8 cellular contexts compared by ENCODE assay signal in genomic region chr11:47426062-47426956, GRCh38. TPM values are rescaled to one million over a fixed set of nuclear protein-coding genes. Genes with fewer than 3 reads are reported as not detected.
DNase-seq lines count a peak whose midpoint lies in the region; ATAC-seq, FAIRE-seq and TF ChIP-seq lines count a peak whose summit lies in the region.

PSMC3 (minus strand) TSS chr11:47426439; CDS start chr11:47426279, 160 bp downstream.

- peak; percentile 89 for ATAC-seq in HG02852 (IDR thresholded peaks at IDR 0.05; ENCODE audit: unreplicated experiment)
- peak; percentile 99 for ATAC-seq in upper lobe of left lung (ENCODE audit: low FRiP score in 2 of 2)

- intact Hi-C loops in adrenal gland (cut with DNase I): no loop called here
- intact Hi-C loops in cardiac septum (cut with DNase I): loop anchor here (2.0 kb wide), 1 partner anchor 18 kb away; the partner anchor contains the start of gene SLC39A13
- intact Hi-C loops in posterior cingulate gyrus (cut with DNase I): loop anchor here (10.0 kb wide), 1 partner anchor 148 kb away; the partner anchor contains the start of genes KBTBD4 and NDUFS3

- H3K4me3 ChIP-seq in adrenal gland: peak within 1 kb of the TSS; percentile 85 to 99 (median 94)
- H3K4me3 ChIP-seq in upper lobe of left lung: peak within 1 kb of the TSS; percentile 56 to 94 (median 82)

- H3K27me3 ChIP-seq in adrenal gland: no peaks in the 10 kb centered on the region
- no peaks in the 10 kb centered on the region for H3K27me3 ChIP-seq in upper lobe of left lung

- H3K36me3 ChIP-seq in adrenal gland (replicated peaks in 1 of 2) (peaks cover 0 to 32% of the 10 kb centered on the region in 2 donors), upper lobe of left lung (peaks cover 20 to 35% (median 28%) of the 10 kb centered on the region in 4 donors)

- H3K9me3 ChIP-seq in adrenal gland (replicated peaks in 1 of 3) (no peaks in the 10 kb centered on the region), upper lobe of left lung (no peaks in the 10 kb centered on the region)

- H3K27ac ChIP-seq in adrenal gland: peak within 1 kb of the TSS; percentile 71 to 90 (median 86)
- H3K27ac ChIP-seq in upper lobe of left lung: peak within 1 kb of the TSS; percentile 85 to 94 (median 93)

- no peak for TF ChIP-seq EP300 in upper lobe of left lung (IDR thresholded peaks at IDR 0.05)

- TF ChIP-seq POLR2A in GM12892 (IDR thresholded peaks at IDR 0.05; ENCODE audit: low read depth, low read length) (peak; percentile 94), adrenal gland (IDR thresholded peaks at IDR 0.05) (peak; percentile 62 to 94), upper lobe of left lung (IDR thresholded peaks at IDR 0.05) (peak in 3 of 4 donors; percentile 43 to 73 (median 52))

- TF ChIP-seq CTCF in adrenal gland (IDR thresholded peaks at IDR 0.05) (no peak), upper lobe of left lung (IDR thresholded peaks at IDR 0.05) (no peak)

- FAIRE-seq in GM12892 (lab: Jason Lieb, UNC): peak; percentile 100

- WGBS in adrenal gland, 4 donors: 0 to 1% (median 0%) methylated on average over 44 to 62 of the region's 62 CpGs
- WGBS in upper lobe of left lung, 2 donors: 1% methylated on average over 44 to 60 of the region's 62 CpGs

- DNase-seq in GM12892 (ENCODE audit: insufficient read length): peak; percentile 95
- peak; percentile 98 for DNase-seq in NCI-H146 (lab: John Stamatoyannopoulos, UW)
- peak; percentile 94 to 97 (median 96) for DNase-seq in T-helper 1 cell
- peak; percentile 98 to 99 (median 99) for DNase-seq in adrenal gland
- DNase-seq in cardiac septum (ENCODE audit: low spot score): peak; percentile 99
- peak; percentile 95 to 100 (median 98) for DNase-seq in posterior cingulate gyrus
- peak; percentile 98 to 100 for DNase-seq in upper lobe of left lung

- H3K4me1 ChIP-seq in adrenal gland (replicated peaks in 1 of 2) (peaks cover 6 to 15% of the 10 kb centered on the region in 2 donors), upper lobe of left lung (peaks cover 10 to 30% (median 12%) of the 10 kb centered on the region in 4 donors)

RNA-seq across cellular contexts. Expression of gene PSMC3, which starts in this region (rescaled TPM):
- 132 TPM for polyA plus RNA-seq in GM12892 (2012; ENCODE audit: missing spikeins)
- 100 to 1,000 TPM in 5 of 8 donors, 10 to 100 TPM in 3; 85.4 to 164 (median 123) TPM for total RNA-seq in adrenal gland
- 100 to 1,000 TPM; 110 to 291 (median 137) TPM for polyA plus RNA-seq in adrenal gland
- total RNA-seq in cardiac septum: 132 TPM
- 100 to 1,000 TPM in 3 of 6 donors, 10 to 100 TPM in 3; 70.1 to 116 (median 99.8) TPM for total RNA-seq in upper lobe of left lung

Comparison
In these comparisons a context has a peak if more than half of its experiments do, and no peak if none do; other contexts are left out.
1. Peak in every context shown above with its lines: DNase-seq, ATAC-seq, H3K4me3 ChIP-seq and H3K27ac ChIP-seq.
2. intact Hi-C loops: an anchor here in cardiac septum (2.0 kb wide) and posterior cingulate gyrus (10.0 kb wide); none called in adrenal gland.